In genomic region chr12:56996793-56997545, GRCh38 we compare ENCODE assay signal across 1 cellular context.
TF ChIP-seq lines count a peak whose summit lies in the region.

No MANE protein-coding gene starts in this region.

TF ChIP-seq in K562, 482 proteins besides CTCF, POLR2A, EP300 and RAD21:
- TF ChIP-seq REST (CRISPR knock-in tag; IDR thresholded peaks at IDR 0.05; ENCODE audit: low read depth), result no peak
- TF ChIP-seq NFE2L1 (tag; IDR thresholded peaks at IDR 0.05; ENCODE audit: borderline replicate concordance, low read depth), result no peak
- TF ChIP-seq CBFA2T3 (IDR thresholded peaks at IDR 0.05), result peak; percentile 23; the same call in 1 of the 2 replicates
- TF ChIP-seq E2F5 (CRISPR knock-in tag; IDR thresholded peaks at IDR 0.05), result no peak
- TF ChIP-seq BRF2 (IDR thresholded peaks at IDR 0.05; ENCODE audit: borderline replicate concordance, insufficient read depth, insufficient read length), result no peak
- no peak for TF ChIP-seq NFRKB (IDR thresholded peaks at IDR 0.05; ENCODE audit: low read depth)
- no peak for TF ChIP-seq ELF4 (CRISPR knock-in tag; IDR thresholded peaks at IDR 0.05)
